In genomic region chr14:75334191-75335051, GRCh38 we compare ENCODE assay signal across 8 cellular contexts. TPM values are rescaled to one million over a fixed set of nuclear protein-coding genes. Genes with fewer than 3 reads are reported as not detected.
A peak's percentile ranks its signal among the peaks of the same experiment; 100 is the strongest.
DNase-seq lines count a peak whose midpoint lies in the region; ATAC-seq, FAIRE-seq and TF ChIP-seq lines count a peak whose summit lies in the region.

No MANE protein-coding gene starts in this region.

- peak; percentile 94 for ATAC-seq in CD4-positive, alpha-beta T cell (ENCODE audit: poor library complexity)
- ATAC-seq in activated naive CD8-positive, alpha-beta T cell treated with anti-CD3 and anti-CD28 coated beads, Interleukin-2, amount 10 ng/mL, durations not matched to agents 7 days and 5 days (ENCODE audit: low read depth), result peak; percentile 90
- ATAC-seq in stimulated activated memory B cell treated with anti-CD40 and anti-IgM and Interleukin-4, amounts not matched to agents 10 μg/mL and 1 μg/mL and 100 μg/mL, for 72 hours, result peak; percentile 79
- ATAC-seq in HG02981 (IDR thresholded peaks at IDR 0.05; ENCODE audit: unreplicated experiment), result no peak
- ATAC-seq in GM21515 (IDR thresholded peaks at IDR 0.05; ENCODE audit: unreplicated experiment), result no peak

- H3K4me1 Mint-ChIP-seq in CD4-positive, alpha-beta T cell (ENCODE audit: low read depth), result peaks cover 33% of the 10 kb centered on the region
- H3K4me1 Mint-ChIP-seq in activated naive CD8-positive, alpha-beta T cell treated with anti-CD3 and anti-CD28 coated beads, Interleukin-2, amount 10 ng/mL, durations not matched to agents 7 days and 5 days, result peaks cover 26% of the 10 kb centered on the region
- peaks cover 27% of the 10 kb centered on the region for H3K4me1 Mint-ChIP-seq in stimulated activated memory B cell treated with anti-CD40 and anti-IgM and Interleukin-4, amounts not matched to agents 10 μg/mL and 1 μg/mL and 100 μg/mL, for 72 hours

- intact Hi-C loops in CD4-positive, alpha-beta T cell (cut with DNase I, micrococcal nuclease), result loop anchor here in 1 of 2 experiments (5.0 kb wide), 1 partner anchor 93 kb away; the partner anchor contains the start of gene JDP2

- no peak for FAIRE-seq in urothelium cell line (lab: Jason Lieb, UNC)

- no peaks in the 10 kb centered on the region for H3K36me3 Mint-ChIP-seq in CD4-positive, alpha-beta T cell (ENCODE audit: low read depth)
- peaks cover 1% of the 10 kb centered on the region for H3K36me3 Mint-ChIP-seq in activated naive CD8-positive, alpha-beta T cell treated with anti-CD3 and anti-CD28 coated beads, Interleukin-2, amount 10 ng/mL, durations not matched to agents 7 days and 5 days
- no peaks in the 10 kb centered on the region for H3K36me3 Mint-ChIP-seq in stimulated activated memory B cell treated with anti-CD40 and anti-IgM and Interleukin-4, amounts not matched to agents 10 μg/mL and 1 μg/mL and 100 μg/mL, for 72 hours

- POLR2A ChIA-PET in CD4-positive, alpha-beta T cell (lab: Charles Lee), result interaction anchor here (0.5 to 2.1 kb wide), 17 partner anchors 12 to 1485 kb away, joined by 3 to 10 read pairs (median 3); partner anchors contain the start of genes IFT43, MLH3 and NEK9
- POLR2A ChIA-PET in activated naive CD8-positive, alpha-beta T cell treated with anti-CD3 and anti-CD28 coated beads, Interleukin-2, amount 10 ng/mL, durations not matched to agents 7 days and 5 days (lab: Charles Lee), result interaction anchor here (0.9 to 2.0 kb wide), 7 partner anchors 9 to 208 kb away, joined by 3 to 12 read pairs (median 3); partner anchors contain the start of gene NEK9

- H3K9me3 Mint-ChIP-seq in CD4-positive, alpha-beta T cell, result no peaks in the 10 kb centered on the region
- peaks cover 1% of the 10 kb centered on the region for H3K9me3 Mint-ChIP-seq in activated naive CD8-positive, alpha-beta T cell treated with anti-CD3 and anti-CD28 coated beads, Interleukin-2, amount 10 ng/mL, durations not matched to agents 7 days and 5 days
- no peaks in the 10 kb centered on the region for H3K9me3 Mint-ChIP-seq in stimulated activated memory B cell treated with anti-CD40 and anti-IgM and Interleukin-4, amounts not matched to agents 10 μg/mL and 1 μg/mL and 100 μg/mL, for 72 hours

- peak overlapping the region; percentile 79 for H3K4me3 Mint-ChIP-seq in CD4-positive, alpha-beta T cell
- H3K4me3 Mint-ChIP-seq in activated naive CD8-positive, alpha-beta T cell treated with anti-CD3 and anti-CD28 coated beads, Interleukin-2, amount 10 ng/mL, durations not matched to agents 7 days and 5 days, result peak overlapping the region; percentile 79
- H3K4me3 Mint-ChIP-seq in stimulated activated memory B cell treated with anti-CD40 and anti-IgM and Interleukin-4, amounts not matched to agents 10 μg/mL and 1 μg/mL and 100 μg/mL, for 72 hours, result peak overlapping the region; percentile 64

- H3K9me3 ChIP-seq in CD4-positive, alpha-beta T cell (ENCODE audit: control insufficient read depth, low read length), result no peaks in the 10 kb centered on the region

- H3K27ac ChIP-seq in CD4-positive, alpha-beta T cell (ENCODE audit: low read depth, low read length), result peak overlapping the region; percentile 66

- no peaks in the 10 kb centered on the region for H3K27me3 Mint-ChIP-seq in CD4-positive, alpha-beta T cell
- peaks cover 7% of the 10 kb centered on the region for H3K27me3 Mint-ChIP-seq in activated naive CD8-positive, alpha-beta T cell treated with anti-CD3 and anti-CD28 coated beads, Interleukin-2, amount 10 ng/mL, durations not matched to agents 7 days and 5 days
- H3K27me3 Mint-ChIP-seq in stimulated activated memory B cell treated with anti-CD40 and anti-IgM and Interleukin-4, amounts not matched to agents 10 μg/mL and 1 μg/mL and 100 μg/mL, for 72 hours, result peaks cover 22% of the 10 kb centered on the region

- peak overlapping the region; percentile 93 for H3K27ac Mint-ChIP-seq in CD4-positive, alpha-beta T cell
- H3K27ac Mint-ChIP-seq in activated naive CD8-positive, alpha-beta T cell treated with anti-CD3 and anti-CD28 coated beads, Interleukin-2, amount 10 ng/mL, durations not matched to agents 7 days and 5 days, result peak overlapping the region; percentile 91
- H3K27ac Mint-ChIP-seq in stimulated activated memory B cell treated with anti-CD40 and anti-IgM and Interleukin-4, amounts not matched to agents 10 μg/mL and 1 μg/mL and 100 μg/mL, for 72 hours, result peak overlapping the region; percentile 79

- CTCF ChIA-PET in CD4-positive, alpha-beta T cell (lab: Charles Lee), result no interaction called here

- TF ChIP-seq CTCF in CD4-positive, alpha-beta T cell (IDR thresholded peaks at IDR 0.05), result no peak

- no peaks in the 10 kb centered on the region for H3K27me3 ChIP-seq in CD4-positive, alpha-beta T cell (ENCODE audit: control insufficient read depth, insufficient read depth, low read length)

- DNase-seq in CD4-positive, alpha-beta T cell, result peak; percentile 47 to 66 (median 55)
- peak; percentile 86 for DNase-seq in SIG-M5 treated with dmso at 0.1 percent for 504 hours (lab: John Stamatoyannopoulos, UW; ENCODE audit: unreplicated experiment)
- DNase-seq in activated naive CD8-positive, alpha-beta T cell treated with anti-CD3 and anti-CD28 coated beads, Interleukin-2, amount 10 ng/mL, durations not matched to agents 7 days and 5 days, result peak; percentile 65
- DNase-seq in medulla oblongata (ENCODE audit: extremely low spot score), result peak; percentile 61
- DNase-seq in urothelium cell line (ENCODE audit: low spot score), result no peak

RNA-seq across cellular contexts. Expression of gene FOS, which starts 55.8 kb away (rescaled TPM):
- 1,000 to 10,000 TPM; 1,565 to 1,685 TPM for total RNA-seq in CD4-positive, alpha-beta T cell
- 10 to 100 TPM; 60.3 to 61.7 TPM for total RNA-seq in activated naive CD8-positive, alpha-beta T cell treated with anti-CD3 and anti-CD28 coated beads, Interleukin-2, amount 10 ng/mL, durations not matched to agents 7 days and 5 days

Comparison
In these comparisons a context has a peak if more than half of its experiments do, and no peak if none do; other contexts are left out.
1. ATAC-seq: peak in CD4-positive, alpha-beta T cell (single experiment), activated naive CD8-positive, alpha-beta T cell treated with anti-CD3 and anti-CD28 coated beads, Interleukin-2, amount 10 ng/mL, durations not matched to agents 7 days and 5 days (single experiment) and stimulated activated memory B cell treated with anti-CD40 and anti-IgM and Interleukin-4, amounts not matched to agents 10 μg/mL and 1 μg/mL and 100 μg/mL, for 72 hours (single experiment); none in HG02981 (single experiment) and GM21515 (single experiment).
2. RNA of gene FOS, which starts 55.8 kb away (total RNA-seq): 1,565 to 1,685 TPM in CD4-positive, alpha-beta T cell; 60.3 to 61.7 TPM in activated naive CD8-positive, alpha-beta T cell treated with anti-CD3 and anti-CD28 coated beads, Interleukin-2, amount 10 ng/mL, durations not matched to agents 7 days and 5 days; every median in the first group is over 10 times any median in the second.
3. Peak in every context shown above with its lines, with median percentiles within 50 percentile points of each other: H3K27ac Mint-ChIP-seq and H3K4me3 Mint-ChIP-seq.